ENCODE assay signal across 1 cellular context in genomic region chr12:13256705-13257045, GRCh38.
TF ChIP-seq lines count a peak whose summit lies in the region.

No MANE protein-coding gene starts in this region.

TF ChIP-seq in IMR-90, 13 proteins besides CTCF, POLR2A, EP300 and RAD21 (continued from another document):
- no peak for TF ChIP-seq MXI1 (IDR thresholded peaks at IDR 0.05; ENCODE audit: borderline replicate concordance, low read depth, low read length)
- no peak for TF ChIP-seq MAZ (IDR thresholded peaks at IDR 0.05; ENCODE audit: borderline replicate concordance, low read depth, low read length)
- no peak for TF ChIP-seq MAFK (IDR thresholded peaks at IDR 0.05; ENCODE audit: low read depth, low read length)
